In genomic region chr9:132430998-132431397, GRCh38 we compare ENCODE assay signal across 29 cellular contexts. TPM values are rescaled to one million over a fixed set of nuclear protein-coding genes. Genes with fewer than 3 reads are reported as not detected.
"Had no signal": no experiment of that assay in that cellular context is flagged by ENCODE, and none has a peak within 500 bp of the region (broad histone marks: within the 10 kb centered on the region; RNA-seq: fewer than 3 reads in every experiment).

No MANE protein-coding gene starts in this region.

- DNase-seq: colonic mucosa; cortex of kidney; effector CD8-positive, alpha-beta T cell; effector memory CD8-positive, alpha-beta T cell; endodermal cell; erythroblast; esophagus squamous epithelium; foreskin fibroblast; foreskin melanocyte; gastrocnemius medialis; glutamatergic neuron; head of caudate nucleus; heart right ventricle; hippocampal formation; left cardiac atrium; left lung; left ventricle myocardium superior; lower lobe of right lung; midbrain; naive thymus-derived CD4-positive, alpha-beta T cell had no signal

- H3K36me3 ChIP-seq: colonic mucosa, esophagus squamous epithelium, gastrocnemius medialis, heart right ventricle, left lung, lower lobe of right lung had no signal

- H3K9me3 ChIP-seq: colonic mucosa, esophagus squamous epithelium, gastrocnemius medialis, heart right ventricle, left lung, lower lobe of right lung had no signal

- H3K4me3 ChIP-seq: colonic mucosa, esophagus squamous epithelium, gastrocnemius medialis, heart right ventricle, left lung, lower lobe of right lung had no signal

- ATAC-seq: effector memory CD8-positive, alpha-beta T cell; esophagus mucosa; gastrocnemius medialis; heart right ventricle; left cardiac atrium; left lung; left ventricle myocardium superior; lower lobe of right lung; naive thymus-derived CD4-positive, alpha-beta T cell had no signal

- H3K27ac ChIP-seq: colonic mucosa, epithelial cell of prostate, esophagus squamous epithelium, gastrocnemius medialis, heart right ventricle, left lung, lower lobe of right lung had no signal

- H3K4me1 ChIP-seq: colonic mucosa, esophagus squamous epithelium, gastrocnemius medialis, heart right ventricle, left lung, lower lobe of right lung had no signal

- FAIRE-seq: endometrium, islet of Langerhans, keratinocyte had no signal

RNA-seq across cellular contexts. Expression of gene CFAP77, which starts 21.0 kb away (rescaled TPM):
- total RNA-seq: colonic mucosa; esophagus mucosa; esophagus squamous epithelium; gastrocnemius medialis; glomerular endothelial cell; lower leg skin; mononuclear cell; mucosa of gallbladder; naive thymus-derived CD4-positive, alpha-beta T cell had no signal
- polyA plus RNA-seq: keratinocyte; naive thymus-derived CD4-positive, alpha-beta T cell had no signal
